ENCODE assay signal across 11 cellular contexts in the genomic region with DNA sequence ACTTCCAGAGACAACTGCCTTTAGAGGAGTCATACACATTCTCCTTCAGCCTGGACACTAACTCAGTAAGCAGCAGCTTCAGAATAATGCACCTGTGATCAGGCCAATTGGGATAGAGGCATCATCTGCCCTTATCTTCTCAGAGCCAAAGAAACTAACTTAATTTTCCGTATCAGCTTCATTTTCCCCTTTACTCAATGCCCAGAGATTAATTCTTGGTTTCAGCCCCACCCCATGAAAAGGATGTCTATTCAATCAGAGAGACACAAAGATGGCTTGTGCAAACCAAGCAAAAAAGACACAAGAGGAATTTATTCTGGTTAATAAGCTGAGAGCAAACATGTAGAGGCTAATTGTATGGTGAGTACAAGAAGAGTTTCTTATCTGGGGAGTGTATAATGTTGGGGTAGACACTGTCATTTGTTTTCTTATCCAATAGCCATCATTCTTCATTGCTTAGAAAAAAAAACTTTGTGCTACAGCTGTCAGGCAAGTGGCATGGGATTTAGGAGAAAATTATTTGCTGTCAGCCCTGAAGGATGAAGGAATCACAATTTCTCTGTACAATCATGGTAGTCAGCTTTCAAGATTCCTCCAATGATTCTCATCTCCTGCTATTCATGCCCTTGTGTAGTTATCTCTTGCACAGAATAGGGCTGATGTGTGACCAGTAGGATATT. TPM values are rescaled to one million over a fixed set of nuclear protein-coding genes. Genes with fewer than 3 reads are reported as not detected.
"Had no signal": no experiment of that assay in that cellular context is flagged by ENCODE, and none has a peak within 500 bp of the region (broad histone marks: within the 10 kb centered on the region; RNA-seq: fewer than 3 reads in every experiment).

No MANE protein-coding gene starts in this region.

- H3K4me3 ChIP-seq: GM23338 had no signal

- ATAC-seq: GM23338, HepG2 had no signal

- H3K36me3 Mint-ChIP-seq: IgD-negative memory B cell had no signal

- H3K27ac Mint-ChIP-seq: GM23338, H9, HFFc6, IgD-negative memory B cell had no signal

- FAIRE-seq: H1, H54, HepG2 had no signal

- H2AFZ ChIP-seq: GM23338 had no signal

- H3K4me3 Mint-ChIP-seq: GM23338, H9, HFFc6, IgD-negative memory B cell had no signal

- H3K4me1 Mint-ChIP-seq: IgD-negative memory B cell had no signal

- H3K27ac ChIP-seq: HL-60 had no signal

- H3K4me2 ChIP-seq: GM23338 had no signal

- H3K9me3 Mint-ChIP-seq: GM23338, H9, HFFc6, IgD-negative memory B cell had no signal

- DNase-seq: H9, HCEC 1CT, HFFc6, KBM-7 had no signal

RNA-seq across cellular contexts. Expression of a gene that starts 44.8 kb away (rescaled TPM):
- total RNA-seq: GM23338, H1, H9, HFFc6, HT1080 had no signal
- polyA plus RNA-seq: GM23338, H1, IgD-negative memory B cell had no signal

RNA-seq across cellular contexts. Expression of a gene that starts 48.3 kb away (rescaled TPM):
- total RNA-seq: H1, H9, HepG2, HFFc6, HT1080 had no signal
- polyA plus RNA-seq: GM23338, HepG2, IgD-negative memory B cell had no signal
